In the genomic region with DNA sequence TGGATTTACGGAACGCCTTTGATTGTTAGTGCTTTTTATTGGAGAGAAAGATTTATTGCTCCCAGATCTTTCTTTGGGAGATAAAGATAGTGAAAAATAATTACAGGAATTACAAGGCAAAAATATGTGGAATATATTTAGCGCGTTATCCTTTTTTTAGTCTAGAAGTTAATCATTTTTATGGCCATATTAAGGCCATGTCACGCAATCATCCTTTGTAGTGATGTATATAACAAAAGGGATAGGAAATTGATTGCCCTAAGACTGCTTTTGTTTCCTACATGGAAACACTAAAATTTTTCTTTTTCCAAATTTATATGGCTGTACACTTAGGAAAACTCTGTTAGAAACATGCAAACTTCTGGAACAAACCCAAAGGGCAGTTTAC, we compare ENCODE assay signal across 8 cellular contexts. TPM values are rescaled to one million over a fixed set of nuclear protein-coding genes. Genes with fewer than 3 reads are reported as not detected.
DNase-seq lines count a peak whose midpoint lies in the region; ATAC-seq and TF ChIP-seq lines count a peak whose summit lies in the region.

No MANE protein-coding gene starts in this region.

- peak overlapping the region; percentile 84 for H3K4me2 ChIP-seq in SK-N-SH

- TF ChIP-seq RAD21 in SK-N-SH (IDR thresholded peaks at IDR 0.05; ENCODE audit: low read length) = no peak

- H4K20me1 ChIP-seq in SK-N-SH (ENCODE audit: insufficient read depth) = no peaks in the 10 kb centered on the region

- TF ChIP-seq EP300 in SK-N-SH (IDR thresholded peaks at IDR 0.05; ENCODE audit: borderline replicate concordance in 1 of 2, low read depth in 1 of 2, low read length in 1 of 2) = no peak

- H3K4me1 Mint-ChIP-seq in activated CD8-positive, alpha-beta T cell treated with anti-CD3 and anti-CD28 coated beads, Interleukin-2, amount 10 ng/mL, durations not matched to agents 7 days and 5 days (ENCODE audit: low read depth) = peaks cover 13% of the 10 kb centered on the region
- peaks cover 8% of the 10 kb centered on the region for H3K4me1 Mint-ChIP-seq in stimulated activated memory B cell treated with anti-CD40 and anti-IgM and Interleukin-4, amounts not matched to agents 10 μg/mL and 1 μg/mL and 100 μg/mL, for 72 hours

- H2AFZ ChIP-seq in SK-N-SH (ENCODE audit: low read depth) = peak overlapping the region; percentile 53; the same call in 1 of the 2 replicates

- peak overlapping the region; percentile 78 for H3K4me3 Mint-ChIP-seq in activated CD8-positive, alpha-beta T cell treated with anti-CD3 and anti-CD28 coated beads, Interleukin-2, amount 10 ng/mL, durations not matched to agents 7 days and 5 days
- H3K4me3 Mint-ChIP-seq in stimulated activated memory B cell treated with anti-CD40 and anti-IgM and Interleukin-4, amounts not matched to agents 10 μg/mL and 1 μg/mL and 100 μg/mL, for 72 hours = peak overlapping the region; percentile 94

- 35% methylated on average over 5 of the region's 5 CpGs for WGBS in SK-N-SH (ENCODE audit: low lambda C conversion rate)

- H3K4me1 ChIP-seq in SK-N-SH (ENCODE audit: control insufficient read depth in 1 of 2, insufficient read depth in 2 of 2, low read depth in 1 of 2, low read length in 1 of 2) = peaks cover 0 to 2% of the 10 kb centered on the region in 2 experiments; a peak in 1 of 4 replicates
- H3K4me1 ChIP-seq in iPS-15b (ENCODE audit: control insufficient read depth, insufficient read depth, low read length) = no peaks in the 10 kb centered on the region

- peaks cover 56% of the 10 kb centered on the region for H3K27me3 Mint-ChIP-seq in activated CD8-positive, alpha-beta T cell treated with anti-CD3 and anti-CD28 coated beads, Interleukin-2, amount 10 ng/mL, durations not matched to agents 7 days and 5 days (ENCODE audit: low read depth)
- H3K27me3 Mint-ChIP-seq in stimulated activated memory B cell treated with anti-CD40 and anti-IgM and Interleukin-4, amounts not matched to agents 10 μg/mL and 1 μg/mL and 100 μg/mL, for 72 hours = peaks cover 33% of the 10 kb centered on the region

- CTCF ChIA-PET in SK-N-SH (lab: Yijun Ruan, JAX) = interaction anchor here (1.3 to 3.2 kb wide), 2 partner anchors 19 to 144 kb away, joined by 3 to 12 read pairs; no protein-coding TSS in a partner anchor
- CTCF ChIA-PET in activated CD8-positive, alpha-beta T cell treated with anti-CD3 and anti-CD28 coated beads, Interleukin-2, amount 10 ng/mL, durations not matched to agents 7 days and 5 days (lab: Charles Lee) = no interaction called here

- peak overlapping the region; percentile 74 to 94; a peak in 3 of 4 replicates for H3K27ac ChIP-seq in SK-N-SH (ENCODE audit: low read depth in 2 of 2, low read length in 1 of 2)

- no peak for TF ChIP-seq CTCF in SK-N-SH (IDR thresholded peaks at IDR 0.05)

- H3K36me3 Mint-ChIP-seq in activated CD8-positive, alpha-beta T cell treated with anti-CD3 and anti-CD28 coated beads, Interleukin-2, amount 10 ng/mL, durations not matched to agents 7 days and 5 days (ENCODE audit: low read depth) = no peaks in the 10 kb centered on the region
- no peaks in the 10 kb centered on the region for H3K36me3 Mint-ChIP-seq in stimulated activated memory B cell treated with anti-CD40 and anti-IgM and Interleukin-4, amounts not matched to agents 10 μg/mL and 1 μg/mL and 100 μg/mL, for 72 hours

- H3F3A ChIP-seq in SK-N-SH (replicated peaks; ENCODE audit: insufficient read depth) = no peaks in the 10 kb centered on the region

- H3K9ac ChIP-seq in SK-N-SH = peak overlapping the region; percentile 81
- peak overlapping the region; percentile 96 for H3K9ac ChIP-seq in iPS-15b (ENCODE audit: low read depth, low read length)

- H3K4me3 ChIP-seq in SK-N-SH (ENCODE audit: low read depth in 2 of 2, low read length in 1 of 2) (peak overlapping the region; percentile 96 to 99), iPS-15b (ENCODE audit: low read depth, low read length) (peak overlapping the region; percentile 99)

- H3K27me3 ChIP-seq in SK-N-SH (ENCODE audit: insufficient read depth) (no peaks in the 10 kb centered on the region), iPS-15b (ENCODE audit: control insufficient read depth, insufficient read depth, low read length) (no peaks in the 10 kb centered on the region)

- H3K9me3 Mint-ChIP-seq in activated CD8-positive, alpha-beta T cell treated with anti-CD3 and anti-CD28 coated beads, Interleukin-2, amount 10 ng/mL, durations not matched to agents 7 days and 5 days (ENCODE audit: insufficient read depth) = no peaks in the 10 kb centered on the region
- peaks cover 7% of the 10 kb centered on the region for H3K9me3 Mint-ChIP-seq in stimulated activated memory B cell treated with anti-CD40 and anti-IgM and Interleukin-4, amounts not matched to agents 10 μg/mL and 1 μg/mL and 100 μg/mL, for 72 hours

- intact Hi-C loops in left colon (cut with DNase I, micrococcal nuclease) = no loop called here

- POLR2A ChIA-PET in SK-N-SH (lab: Yijun Ruan, JAX) = interaction anchor here (0.6 kb wide), 1 partner anchor 147 kb away, joined by 4 read pairs; a partner anchor contains a TSS
- POLR2A ChIA-PET in activated CD8-positive, alpha-beta T cell treated with anti-CD3 and anti-CD28 coated beads, Interleukin-2, amount 10 ng/mL, durations not matched to agents 7 days and 5 days (lab: Charles Lee) = no interaction called here

- no peak overlapping the region for H3K27ac Mint-ChIP-seq in activated CD8-positive, alpha-beta T cell treated with anti-CD3 and anti-CD28 coated beads, Interleukin-2, amount 10 ng/mL, durations not matched to agents 7 days and 5 days
- H3K27ac Mint-ChIP-seq in stimulated activated memory B cell treated with anti-CD40 and anti-IgM and Interleukin-4, amounts not matched to agents 10 μg/mL and 1 μg/mL and 100 μg/mL, for 72 hours = no peak overlapping the region

- ATAC-seq in SK-N-SH treated with all-trans-retinoic acid at 6 μM for 48 hours = no peak
- ATAC-seq in activated CD8-positive, alpha-beta T cell treated with anti-CD3 and anti-CD28 coated beads, Interleukin-2, amount 10 ng/mL, durations not matched to agents 7 days and 5 days = no peak
- no peak for ATAC-seq in stimulated activated memory B cell treated with anti-CD40 and anti-IgM and Interleukin-4, amounts not matched to agents 10 μg/mL and 1 μg/mL and 100 μg/mL, for 72 hours
- no peak for ATAC-seq in left colon
- ATAC-seq in GM18517 (IDR thresholded peaks at IDR 0.05; ENCODE audit: unreplicated experiment) = no peak

- no peaks in the 10 kb centered on the region for H3K9me2 ChIP-seq in SK-N-SH

- DNase-seq in SK-N-SH = no peak
- DNase-seq in activated CD8-positive, alpha-beta T cell treated with anti-CD3 and anti-CD28 coated beads, Interleukin-2, amount 10 ng/mL, durations not matched to agents 7 days and 5 days = no peak
- DNase-seq in left colon = no peak
- no peak for DNase-seq in activated CD4-positive, CD25-positive, alpha-beta regulatory T cell treated with anti-CD3 and anti-CD28 coated beads, Interleukin-2, amount 50 U/mL, for 72 hours

- H3K9me3 ChIP-seq in SK-N-SH (no peaks in the 10 kb centered on the region), iPS-15b (ENCODE audit: control insufficient read depth, insufficient read depth, low read length) (no peaks in the 10 kb centered on the region)

- H3K79me2 ChIP-seq in SK-N-SH (ENCODE audit: insufficient read depth) = peaks cover 50% of the 10 kb centered on the region

- peaks cover 7 to 9% of the 10 kb centered on the region in 2 experiments for H3K36me3 ChIP-seq in SK-N-SH (replicated peaks in 1 of 2; ENCODE audit: control insufficient read depth in 1 of 2, insufficient read depth in 2 of 2, low read length in 1 of 2)
- H3K36me3 ChIP-seq in iPS-15b (ENCODE audit: control insufficient read depth, insufficient read depth, low read length) = no peaks in the 10 kb centered on the region

TF ChIP-seq in SK-N-SH treated with all-trans-retinoic acid at 6 μM for 48 hours, 23 proteins besides CTCF, POLR2A, EP300 and RAD21:
- no peak for TF ChIP-seq ISL1 (CRISPR knock-in tag; IDR thresholded peaks at IDR 0.05)
- no peak for TF ChIP-seq BACH2 (CRISPR knock-in tag; IDR thresholded peaks at IDR 0.05; ENCODE audit: borderline replicate concordance)
- no peak for TF ChIP-seq OSR1 (CRISPR knock-in tag; IDR thresholded peaks at IDR 0.05)
- TF ChIP-seq, protein P1, sequence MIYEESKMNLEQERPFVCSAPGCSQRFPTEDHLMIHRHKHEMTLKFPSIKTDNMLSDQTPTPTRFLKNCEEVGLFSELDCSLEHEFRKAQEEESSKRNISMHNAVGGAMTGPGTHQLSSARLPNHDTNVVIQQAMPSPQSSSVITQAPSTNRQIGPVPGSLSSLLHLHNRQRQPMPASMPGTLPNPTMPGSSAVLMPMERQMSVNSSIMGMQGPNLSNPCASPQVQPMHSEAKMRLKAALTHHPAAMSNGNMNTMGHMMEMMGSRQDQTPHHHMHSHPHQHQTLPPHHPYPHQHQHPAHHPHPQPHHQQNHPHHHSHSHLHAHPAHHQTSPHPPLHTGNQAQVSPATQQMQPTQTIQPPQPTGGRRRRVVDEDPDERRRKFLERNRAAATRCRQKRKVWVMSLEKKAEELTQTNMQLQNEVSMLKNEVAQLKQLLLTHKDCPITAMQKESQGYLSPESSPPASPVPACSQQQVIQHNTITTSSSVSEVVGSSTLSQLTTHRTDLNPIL (CRISPR knock-in tag; IDR thresholded peaks at IDR 0.05; ENCODE audit: low read depth) = no peak
- no peak for TF ChIP-seq GLIS3 (CRISPR knock-in tag; IDR thresholded peaks at IDR 0.05)
- TF ChIP-seq ZFP3 (CRISPR knock-in tag; IDR thresholded peaks at IDR 0.05) = no peak
- no peak for TF ChIP-seq ZNF565 (CRISPR knock-in tag; conservative IDR thresholded peaks at IDR 0.05; ENCODE audit: low read depth)
- no peak for TF ChIP-seq ZFP30 (CRISPR knock-in tag; IDR thresholded peaks at IDR 0.05)
- TF ChIP-seq CSDC2 (CRISPR knock-in tag; IDR thresholded peaks at IDR 0.05) = no peak
- TF ChIP-seq ZNF70 (CRISPR knock-in tag; IDR thresholded peaks at IDR 0.05) = no peak

RNA-seq across cellular contexts. Expression of a gene that starts 1.5 kb away (rescaled TPM):
- 9.6 and 13.4 TPM in 2 replicates for polyA plus RNA-seq in SK-N-SH (2012; rRNA removed)
- polyA plus RNA-seq in SK-N-SH (2012; cell fraction: cytosol; rRNA removed) = 12.0 and 13.5 TPM in 2 replicates
- 14.4 and 27.3 TPM in 2 replicates for polyA plus RNA-seq in SK-N-SH (2012; cell fraction: nucleus; rRNA removed)
- total RNA-seq in activated CD8-positive, alpha-beta T cell treated with anti-CD3 and anti-CD28 coated beads, Interleukin-2, amount 10 ng/mL, durations not matched to agents 7 days and 5 days = under 1 TPM; 0.45 to 0.73 TPM
- total RNA-seq in left colon = 1 to 10 TPM in 1 of 2 donors, under 1 TPM in 1; 0.76 to 2.5 TPM
